Comparison of ENCODE assay signal across 19 cellular contexts in genomic region chr3:137642831-137643230, GRCh38.
DNase-seq lines count a peak whose midpoint lies in the region; ATAC-seq and TF ChIP-seq lines count a peak whose summit lies in the region.
"Had no signal": no experiment of that assay in that cellular context is flagged by ENCODE, and none has a peak within 500 bp of the region (broad histone marks: within the 10 kb centered on the region; RNA-seq: fewer than 3 reads in every experiment).

No MANE protein-coding gene starts in this region.

- no peak overlapping the region for H3K27ac Mint-ChIP-seq in GM23338
- H3K27ac Mint-ChIP-seq in nephron progenitor cell, result no peak overlapping the region
- H3K27ac Mint-ChIP-seq: activated naive CD8-positive, alpha-beta T cell had no signal

- H3K4me1 ChIP-seq in GM23338 (ENCODE audit: insufficient read depth), result peaks cover 30% of the 10 kb centered on the region

- peaks cover 37% of the 10 kb centered on the region for H3K4me1 Mint-ChIP-seq in GM23338
- peaks cover 56% of the 10 kb centered on the region for H3K4me1 Mint-ChIP-seq in nephron progenitor cell

- H3K4me3 ChIP-seq in GM23338 (peak overlapping the region; percentile 39), epithelial cell of esophagus (ENCODE audit: low read length) (no peak overlapping the region)
- H3K4me3 ChIP-seq: cardiac muscle cell, SK-N-MC had no signal

- DNase-seq in GM23338 (ENCODE audit: low spot score) (peak; percentile 24), NCI-H128 (lab: John Stamatoyannopoulos, UW; ENCODE audit: unreplicated experiment) (peak; percentile 45), epithelial cell of esophagus (ENCODE audit: low read depth) (peak; percentile 24), nephron progenitor cell (peak; percentile 28), dermis blood vessel endothelial cell (no peak)
- DNase-seq: activated CD4-positive, alpha-beta T cell treated with anti-CD3 and anti-CD28 coated beads, Interleukin-2, amount 50 U/mL, for 1 hour; BE2C; DND-41; effector CD8-positive, alpha-beta T cell; NCI-H1092 treated with DMSO at 0.1 percent for 48 hours; NCI-H2227 treated with DMSO at 0.1 percent for 48 hours; OCI-M1; stimulated activated CD4-positive, alpha-beta T cell treated with anti-CD3 and anti-CD28 coated beads, Interleukin-4, amount 100 ng/mL, for 24 hours had no signal

- no peaks in the 10 kb centered on the region for H4K20me1 ChIP-seq in GM23338 (replicated peaks; ENCODE audit: insufficient read depth)

- H3K9me3 Mint-ChIP-seq in GM23338, result no peaks in the 10 kb centered on the region
- H3K9me3 Mint-ChIP-seq in nephron progenitor cell, result peaks cover 8% of the 10 kb centered on the region

- TF ChIP-seq CTCF in GM23338 (conservative IDR thresholded peaks at IDR 0.05; ENCODE audit: low read depth in 2 of 2), result no peak
- no peak for TF ChIP-seq CTCF in epithelial cell of esophagus (IDR thresholded peaks at IDR 0.05; ENCODE audit: insufficient read depth, low read depth, low read length, missing control alignments)
- no peak for TF ChIP-seq CTCF in nephron progenitor cell (IDR thresholded peaks at IDR 0.05)

- H3K36me3 Mint-ChIP-seq in GM23338 (ENCODE audit: low read depth) (no peaks in the 10 kb centered on the region), nephron progenitor cell (ENCODE audit: low read depth) (peaks cover 8% of the 10 kb centered on the region)
- H3K36me3 Mint-ChIP-seq: activated naive CD8-positive, alpha-beta T cell had no signal

- no peaks in the 10 kb centered on the region for H3K36me3 ChIP-seq in GM23338 (ENCODE audit: insufficient read depth)
- H3K36me3 ChIP-seq: BE2C, cardiac muscle cell had no signal

- no peaks in the 10 kb centered on the region for H3F3A ChIP-seq in GM23338 (replicated peaks; ENCODE audit: low read depth)

- H3K9me2 ChIP-seq in GM23338 (ENCODE audit: insufficient read depth), result no peaks in the 10 kb centered on the region

- peaks cover 7% of the 10 kb centered on the region for H3K27me3 Mint-ChIP-seq in GM23338 (ENCODE audit: insufficient read depth, low read depth, poor library complexity)
- peaks cover 14% of the 10 kb centered on the region for H3K27me3 Mint-ChIP-seq in nephron progenitor cell (ENCODE audit: low read depth, poor library complexity)

- ATAC-seq in GM23338 (peak; percentile 12; the same call in 2 of the 3 replicates), GM18870 (IDR thresholded peaks at IDR 0.05; ENCODE audit: unreplicated experiment) (no peak), GM21528 (IDR thresholded peaks at IDR 0.05; ENCODE audit: low FRiP score, unreplicated experiment) (no peak)
- ATAC-seq: sciatic nerve had no signal

- no peak overlapping the region for H2AFZ ChIP-seq in GM23338

- no peak overlapping the region for H3K4me3 Mint-ChIP-seq in GM23338
- H3K4me3 Mint-ChIP-seq in nephron progenitor cell, result peak overlapping the region; percentile 41
- H3K4me3 Mint-ChIP-seq: activated naive CD8-positive, alpha-beta T cell had no signal

- peak overlapping the region; percentile 67 for H3K4me2 ChIP-seq in GM23338

- no peak overlapping the region for H3K27ac ChIP-seq in GM23338 (ENCODE audit: low read depth)
- H3K27ac ChIP-seq: cardiac muscle cell, SK-N-MC had no signal

- no peaks in the 10 kb centered on the region for H3K27me3 ChIP-seq in GM23338 (ENCODE audit: insufficient read depth)
- H3K27me3 ChIP-seq: BE2C had no signal

- no peaks in the 10 kb centered on the region for H3K79me2 ChIP-seq in GM23338 (replicated peaks; ENCODE audit: insufficient read depth)

TF ChIP-seq in GM23338, 12 proteins besides CTCF, POLR2A, EP300 and RAD21 (continues in another document):
- TF ChIP-seq ZNF114 (CRISPR knock-in tag; IDR thresholded peaks at IDR 0.05) (no peak), JUNB (IDR thresholded peaks at IDR 0.05; ENCODE audit: unreplicated experiment) (no peak), ZNF331 (CRISPR knock-in tag; IDR thresholded peaks at IDR 0.05; ENCODE audit: low read depth) (no peak), REST (IDR thresholded peaks at IDR 0.05; ENCODE audit: unreplicated experiment) (no peak), EZH2phosphoT487 (IDR thresholded peaks at IDR 0.05; ENCODE audit: unreplicated experiment) (no peak), POLR2AphosphoS5 (IDR thresholded peaks at IDR 0.05; ENCODE audit: low read depth) (no peak), NANOG (IDR thresholded peaks at IDR 0.05; ENCODE audit: borderline replicate concordance) (no peak)
- TF ChIP-seq, protein P1, sequence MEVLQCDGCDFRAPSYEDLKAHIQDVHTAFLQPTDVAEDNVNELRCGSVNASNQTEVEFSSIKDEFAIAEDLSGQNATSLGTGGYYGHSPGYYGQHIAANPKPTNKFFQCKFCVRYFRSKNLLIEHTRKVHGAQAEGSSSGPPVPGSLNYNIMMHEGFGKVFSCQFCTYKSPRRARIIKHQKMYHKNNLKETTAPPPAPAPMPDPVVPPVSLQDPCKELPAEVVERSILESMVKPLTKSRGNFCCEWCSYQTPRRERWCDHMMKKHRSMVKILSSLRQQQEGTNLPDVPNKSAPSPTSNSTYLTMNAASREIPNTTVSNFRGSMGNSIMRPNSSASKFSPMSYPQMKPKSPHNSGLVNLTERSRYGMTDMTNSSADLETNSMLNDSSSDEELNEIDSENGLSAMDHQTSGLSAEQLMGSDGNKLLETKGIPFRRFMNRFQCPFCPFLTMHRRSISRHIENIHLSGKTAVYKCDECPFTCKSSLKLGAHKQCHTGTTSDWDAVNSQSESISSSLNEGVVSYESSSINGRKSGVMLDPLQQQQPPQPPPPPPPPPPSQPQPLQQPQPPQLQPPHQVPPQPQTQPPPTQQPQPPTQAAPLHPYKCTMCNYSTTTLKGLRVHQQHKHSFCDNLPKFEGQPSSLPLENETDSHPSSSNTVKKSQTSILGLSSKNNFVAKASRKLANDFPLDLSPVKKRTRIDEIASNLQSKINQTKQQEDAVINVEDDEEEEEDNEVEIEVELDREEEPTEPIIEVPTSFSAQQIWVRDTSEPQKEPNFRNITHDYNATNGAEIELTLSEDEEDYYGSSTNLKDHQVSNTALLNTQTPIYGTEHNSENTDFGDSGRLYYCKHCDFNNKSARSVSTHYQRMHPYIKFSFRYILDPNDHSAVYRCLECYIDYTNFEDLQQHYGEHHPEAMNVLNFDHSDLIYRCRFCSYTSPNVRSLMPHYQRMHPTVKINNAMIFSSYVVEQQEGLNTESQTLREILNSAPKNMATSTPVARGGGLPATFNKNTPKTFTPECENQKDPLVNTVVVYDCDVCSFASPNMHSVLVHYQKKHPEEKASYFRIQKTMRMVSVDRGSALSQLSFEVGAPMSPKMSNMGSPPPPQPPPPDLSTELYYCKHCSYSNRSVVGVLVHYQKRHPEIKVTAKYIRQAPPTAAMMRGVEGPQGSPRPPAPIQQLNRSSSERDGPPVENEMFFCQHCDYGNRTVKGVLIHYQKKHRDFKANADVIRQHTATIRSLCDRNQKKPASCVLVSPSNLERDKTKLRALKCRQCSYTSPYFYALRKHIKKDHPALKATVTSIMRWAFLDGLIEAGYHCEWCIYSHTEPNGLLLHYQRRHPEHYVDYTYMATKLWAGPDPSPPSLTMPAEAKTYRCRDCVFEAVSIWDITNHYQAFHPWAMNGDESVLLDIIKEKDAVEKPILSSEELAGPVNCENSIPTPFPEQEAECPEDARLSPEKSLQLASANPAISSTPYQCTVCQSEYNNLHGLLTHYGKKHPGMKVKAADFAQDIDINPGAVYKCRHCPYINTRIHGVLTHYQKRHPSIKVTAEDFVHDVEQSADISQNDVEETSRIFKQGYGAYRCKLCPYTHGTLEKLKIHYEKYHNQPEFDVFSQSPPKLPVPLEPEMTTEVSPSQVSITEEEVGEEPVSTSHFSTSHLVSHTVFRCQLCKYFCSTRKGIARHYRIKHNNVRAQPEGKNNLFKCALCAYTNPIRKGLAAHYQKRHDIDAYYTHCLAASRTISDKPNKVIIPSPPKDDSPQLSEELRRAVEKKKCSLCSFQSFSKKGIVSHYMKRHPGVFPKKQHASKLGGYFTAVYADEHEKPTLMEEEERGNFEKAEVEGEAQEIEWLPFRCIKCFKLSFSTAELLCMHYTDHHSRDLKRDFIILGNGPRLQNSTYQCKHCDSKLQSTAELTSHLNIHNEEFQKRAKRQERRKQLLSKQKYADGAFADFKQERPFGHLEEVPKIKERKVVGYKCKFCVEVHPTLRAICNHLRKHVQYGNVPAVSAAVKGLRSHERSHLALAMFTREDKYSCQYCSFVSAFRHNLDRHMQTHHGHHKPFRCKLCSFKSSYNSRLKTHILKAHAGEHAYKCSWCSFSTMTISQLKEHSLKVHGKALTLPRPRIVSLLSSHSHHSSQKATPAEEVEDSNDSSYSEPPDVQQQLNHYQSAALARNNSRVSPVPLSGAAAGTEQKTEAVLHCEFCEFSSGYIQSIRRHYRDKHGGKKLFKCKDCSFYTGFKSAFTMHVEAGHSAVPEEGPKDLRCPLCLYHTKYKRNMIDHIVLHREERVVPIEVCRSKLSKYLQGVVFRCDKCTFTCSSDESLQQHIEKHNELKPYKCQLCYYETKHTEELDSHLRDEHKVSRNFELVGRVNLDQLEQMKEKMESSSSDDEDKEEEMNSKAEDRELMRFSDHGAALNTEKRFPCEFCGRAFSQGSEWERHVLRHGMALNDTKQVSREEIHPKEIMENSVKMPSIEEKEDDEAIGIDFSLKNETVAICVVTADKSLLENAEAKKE (CRISPR knock-in tag; IDR thresholded peaks at IDR 0.05), result no peak
